ENCODE assay signal across 1 cellular context in genomic region chr6:114569643-114570042, GRCh38.
TF ChIP-seq lines count a peak whose summit lies in the region.

No MANE protein-coding gene starts in this region.

TF ChIP-seq in HepG2, 621 proteins besides CTCF, POLR2A, EP300 and RAD21 (continued from another document):
- TF ChIP-seq AFF4 (CRISPR knock-in tag; IDR thresholded peaks at IDR 0.05) (no peak), ZNF44 (CRISPR knock-in tag; IDR thresholded peaks at IDR 0.05) (no peak), DNMT1 (CRISPR knock-in tag; IDR thresholded peaks at IDR 0.05) (no peak), ZSCAN5A (CRISPR knock-in tag; IDR thresholded peaks at IDR 0.05; ENCODE audit: borderline replicate concordance) (no peak), HNRNPUL1 (IDR thresholded peaks at IDR 0.05; ENCODE audit: low read depth, low read length) (no peak), ZNF577 (CRISPR knock-in tag; IDR thresholded peaks at IDR 0.05; ENCODE audit: borderline replicate concordance, low read depth) (no peak), ZNF704 (CRISPR knock-in tag; IDR thresholded peaks at IDR 0.05; ENCODE audit: borderline replicate concordance) (no peak)
